ENCODE assay signal across 8 cellular contexts in the genomic region with DNA sequence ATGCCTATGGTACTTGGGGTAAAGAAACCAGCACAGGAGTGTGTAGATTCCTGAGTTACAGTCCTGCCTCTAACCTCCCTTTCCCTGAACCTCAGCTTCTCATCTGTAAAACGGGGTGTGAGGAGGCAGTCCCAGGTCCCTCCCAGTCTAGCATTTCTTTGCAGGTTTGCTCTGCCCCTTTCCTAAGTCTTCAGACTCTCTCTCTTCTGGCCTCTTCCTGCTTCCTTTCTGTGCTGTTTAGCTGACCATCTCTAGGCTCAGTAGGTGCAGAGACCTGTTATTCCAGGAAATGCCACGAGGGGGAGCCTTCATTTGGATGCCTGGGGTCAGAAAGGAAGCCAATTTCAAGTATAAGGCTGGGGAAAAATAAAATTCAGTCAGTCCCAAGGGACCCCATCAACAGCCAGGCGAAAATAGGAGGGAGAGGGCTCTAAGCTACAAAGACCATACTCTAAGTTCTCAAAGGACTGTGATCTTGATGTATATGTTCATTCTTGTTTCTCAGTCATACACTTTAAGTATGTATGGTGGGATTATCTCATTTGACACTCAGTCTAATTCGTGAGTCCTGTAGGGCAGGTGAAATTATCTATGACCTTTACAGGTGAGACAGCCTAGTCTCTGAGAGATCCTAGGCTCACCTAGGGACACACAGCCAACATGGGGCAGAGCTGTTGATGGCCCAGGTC.
DNase-seq lines count a peak whose midpoint lies in the region; ATAC-seq lines count a peak whose summit lies in the region.

No MANE protein-coding gene starts in this region.

- H3K36me3 Mint-ChIP-seq in memory B cell, result no peaks in the 10 kb centered on the region

- H3K4me1 Mint-ChIP-seq in memory B cell, result peaks cover 5% of the 10 kb centered on the region

- no peak overlapping the region for H3K4me3 Mint-ChIP-seq in memory B cell

- DNase-seq in COLO668 (lab: John Stamatoyannopoulos, UW; ENCODE audit: unreplicated experiment) (peak; percentile 77), NCI-H82 (lab: John Stamatoyannopoulos, UW) (peak; percentile 87), memory B cell (ENCODE audit: low spot score in 2 of 2) (peak; percentile 78 to 87)
- DNase-seq in activated CD4-positive, alpha-beta T cell treated with anti-CD3 and anti-CD28 coated beads, Interleukin-2, amount 50 U/mL, for 48 hours, result peak; percentile 89 to 91
- DNase-seq in effector CD4-positive, alpha-beta T cell, result peak; percentile 71
- peak; percentile 31 to 60 for DNase-seq in stimulated activated CD8-positive, alpha-beta memory T cell treated with anti-CD3 and anti-CD28 coated beads, Interleukin-15, amount 100 ng/mL, for 4 hours (ENCODE audit: low read depth in 2 of 2)

- ATAC-seq in HG02678 (IDR thresholded peaks at IDR 0.05; ENCODE audit: unreplicated experiment), result peak; percentile 42
- peak; percentile 38 for ATAC-seq in memory B cell (ENCODE audit: low read depth)
- no peak for ATAC-seq in GM18858 (IDR thresholded peaks at IDR 0.05; ENCODE audit: unreplicated experiment)

- H3K9me3 Mint-ChIP-seq in memory B cell, result no peaks in the 10 kb centered on the region

- H3K27ac Mint-ChIP-seq in memory B cell, result no peak overlapping the region

- peaks cover 3% of the 10 kb centered on the region for H3K27me3 Mint-ChIP-seq in memory B cell
